Comparison of ENCODE assay signal across 1 cellular context in genomic region chr3:4828279-4829030, GRCh38.
TF ChIP-seq lines count a peak whose summit lies in the region.

No MANE protein-coding gene starts in this region.

TF ChIP-seq in HepG2, 621 proteins besides CTCF, POLR2A, EP300 and RAD21:
- TF ChIP-seq TP53 (CRISPR knock-in tag; conservative IDR thresholded peaks at IDR 0.05), result no peak
- no peak for TF ChIP-seq MAZ (IDR thresholded peaks at IDR 0.05; ENCODE audit: borderline replicate concordance, low read depth, low read length)
- TF ChIP-seq MAZ (CRISPR knock-in tag; IDR thresholded peaks at IDR 0.05; ENCODE audit: low read depth), result no peak
- TF ChIP-seq HIC2 (CRISPR knock-in tag; IDR thresholded peaks at IDR 0.05; ENCODE audit: low read depth), result no peak
- no peak for TF ChIP-seq ZFP36L1 (CRISPR knock-in tag; IDR thresholded peaks at IDR 0.05)
- TF ChIP-seq MAX (IDR thresholded peaks at IDR 0.05), result no peak
- TF ChIP-seq ZNF747 (CRISPR knock-in tag; IDR thresholded peaks at IDR 0.05; ENCODE audit: borderline replicate concordance), result no peak
- TF ChIP-seq ZNF180 (CRISPR knock-in tag; IDR thresholded peaks at IDR 0.05; ENCODE audit: borderline replicate concordance, low read depth), result no peak
- no peak for TF ChIP-seq GMEB2 (CRISPR knock-in tag; IDR thresholded peaks at IDR 0.05; ENCODE audit: low read depth)
- TF ChIP-seq KDM5B (CRISPR knock-in tag; IDR thresholded peaks at IDR 0.05; ENCODE audit: borderline replicate concordance), result no peak
- TF ChIP-seq ZNF562 (CRISPR knock-in tag; IDR thresholded peaks at IDR 0.05; ENCODE audit: borderline replicate concordance), result no peak
- TF ChIP-seq ZNF446 (CRISPR knock-in tag; IDR thresholded peaks at IDR 0.05), result no peak
- TF ChIP-seq RNF219 (CRISPR knock-in tag; IDR thresholded peaks at IDR 0.05), result no peak
- TF ChIP-seq HOMEZ (CRISPR knock-in tag; IDR thresholded peaks at IDR 0.05; ENCODE audit: low read depth), result no peak
- no peak for TF ChIP-seq CHD4 (IDR thresholded peaks at IDR 0.05; ENCODE audit: borderline replicate concordance, low read length)
- no peak for TF ChIP-seq ATF6 (CRISPR knock-in tag; conservative IDR thresholded peaks at IDR 0.05)
- TF ChIP-seq ZNF256 (CRISPR knock-in tag; conservative IDR thresholded peaks at IDR 0.05), result no peak
- no peak for TF ChIP-seq ZNF570 (CRISPR knock-in tag; IDR thresholded peaks at IDR 0.05; ENCODE audit: borderline replicate concordance)
